In genomic region chr4:931194-931959, GRCh38 we compare ENCODE assay signal across 8 cellular contexts. TPM values are rescaled to one million over a fixed set of nuclear protein-coding genes. Genes with fewer than 3 reads are reported as not detected.
DNase-seq lines count a peak whose midpoint lies in the region; ATAC-seq, FAIRE-seq and TF ChIP-seq lines count a peak whose summit lies in the region.

No MANE protein-coding gene starts in this region.

- H4K91ac ChIP-seq in H1 (replicated peaks; ENCODE audit: insufficient read length, low read length) = no peak overlapping the region

- peaks cover 58% of the 10 kb centered on the region for H3K79me2 ChIP-seq in HCT116 (ENCODE audit: insufficient read depth, low read length)
- peaks cover 17 to 41% of the 10 kb centered on the region in 2 experiments for H3K79me2 ChIP-seq in H1 (ENCODE audit: control insufficient read depth in 1 of 2, insufficient read depth in 2 of 2, low read length in 2 of 2)

- H4K5ac ChIP-seq in H1 (ENCODE audit: insufficient read length, low read depth, low read length) = no peak overlapping the region

- peak overlapping the region; percentile 99 for H3K9ac ChIP-seq in HCT116 (ENCODE audit: low read length)
- peak overlapping the region; percentile 77 to 97 (median 84) for H3K9ac ChIP-seq in H1 (replicated peaks in 1 of 4; ENCODE audit: extremely low read depth in 1 of 4, low read depth in 3 of 4, low read length in 3 of 4)
- peak overlapping the region; percentile 95 to 100 for H3K9ac ChIP-seq in mucosa of rectum (ENCODE audit: low read depth in 1 of 2, low read length in 2 of 2)

- intact Hi-C loops in HCT116 (cut with micrococcal nuclease) = no loop called here

- peaks cover 14% of the 10 kb centered on the region; the same call in 1 of the 2 replicates for H3K23me2 ChIP-seq in H1 (ENCODE audit: low read depth, low read length)

- H2BK15ac ChIP-seq in H1 (ENCODE audit: low read length) = no peak overlapping the region

- H3K4me2 ChIP-seq in HCT116 (ENCODE audit: low read length) (peak overlapping the region; percentile 100), H1 (ENCODE audit: insufficient read depth in 1 of 2, low read depth in 2 of 2, low read length in 2 of 2) (peak overlapping the region; percentile 61 to 95)

- RAD21 ChIA-PET in HCT116 (lab: Charles Lee; ENCODE audit: low non-redundant PET in 1 of 2, low total read pairs in 2 of 2, uncharacterized antibody in 2 of 2, unreplicated experiment in 2 of 2) = no interaction called here

- TF ChIP-seq CTCF in HCT116 (IDR thresholded peaks at IDR 0.05 in 2 of 3, conservative IDR thresholded peaks at IDR 0.05 in 1 of 3; ENCODE audit: borderline replicate concordance in 1 of 3, insufficient read depth in 1 of 3, low read depth in 2 of 3, low read length in 2 of 3) (no peak), H1 (IDR thresholded peaks at IDR 0.05; ENCODE audit: control extremely low read depth in 1 of 3, insufficient read depth in 1 of 3, low read depth in 1 of 3, low read length in 3 of 3) (no peak)

- TF ChIP-seq RAD21 in HCT116 (IDR thresholded peaks at IDR 0.05; ENCODE audit: low read depth) (no peak), H1 (IDR thresholded peaks at IDR 0.05 in 1 of 2, conservative IDR thresholded peaks at IDR 0.05 in 1 of 2; ENCODE audit: low read depth in 2 of 2, low read length in 2 of 2) (no peak)

- peak overlapping the region; percentile 95 for H4K8ac ChIP-seq in H1 (ENCODE audit: extremely low read depth, insufficient read depth, low read length)

- no peaks in the 10 kb centered on the region for H3K9me2 ChIP-seq in HCT116 (ENCODE audit: insufficient read depth)

- peak overlapping the region; percentile 39; the same call in 1 of the 2 replicates for H2BK12ac ChIP-seq in H1 (ENCODE audit: low read depth, low read length)

- BruUV-seq in HCT116 (replicated peaks; lab: Mats Ljungman, UMichigan) = no TSS peak

- H3K36me3 ChIP-seq in HCT116 (ENCODE audit: control insufficient read depth in 1 of 2, insufficient read depth in 2 of 2, low read length in 2 of 2) = no peaks in the 10 kb centered on the region
- peaks cover 8% of the 10 kb centered on the region; the same call in 1 of the 2 replicates for H3K36me3 ChIP-seq in SJSA1
- no peaks in the 10 kb centered on the region for H3K36me3 ChIP-seq in H1 (ENCODE audit: control insufficient read depth in 2 of 4, insufficient read depth in 4 of 4, low read length in 3 of 4)
- H3K36me3 ChIP-seq in mucosa of rectum (ENCODE audit: control insufficient read depth in 2 of 2, insufficient read depth in 2 of 2, low read length in 2 of 2) = peaks cover 0 to 2% of the 10 kb centered on the region in 2 donors

- H3K4ac ChIP-seq in H1 (replicated peaks; ENCODE audit: insufficient read length, low read depth, low read length) = peak overlapping the region; percentile 91

- H3K9me3 ChIP-seq in HCT116 (ENCODE audit: control insufficient read depth in 1 of 2, insufficient read depth in 1 of 2, low read depth in 1 of 2, low read length in 2 of 2) = no peaks in the 10 kb centered on the region
- no peaks in the 10 kb centered on the region for H3K9me3 ChIP-seq in SJSA1 (replicated peaks)
- no peaks in the 10 kb centered on the region for H3K9me3 ChIP-seq in H1 (ENCODE audit: insufficient read depth in 2 of 2, low read depth in 1 of 2, low read length in 1 of 2)
- H3K9me3 ChIP-seq in mucosa of rectum (ENCODE audit: control insufficient read depth in 2 of 2, low read length in 2 of 2) = no peaks in the 10 kb centered on the region

- 25% methylated on average over 23 of the region's 31 CpGs; no CpG with 5 or more reads in 1 of the 2 experiments for WGBS in H1 (ENCODE audit: extremely low coverage in 1 of 2, insufficient coverage in 1 of 2, insufficient read length in 1 of 2, insufficient replicate concordance in 2 of 2, low coverage in 1 of 2, low lambda C conversion rate in 2 of 2, missing lambda C conversion rate in 1 of 2), 2 experiments

- H3K27ac ChIP-seq in HCT116 (ENCODE audit: low read depth, low read length) (peak overlapping the region; percentile 84), SJSA1 (peak overlapping the region; percentile 60), H1 (ENCODE audit: low read depth, low read length) (peak overlapping the region; percentile 75), mucosa of rectum (ENCODE audit: low read depth in 2 of 2, low read length in 2 of 2) (peak overlapping the region; percentile 97 to 98)

- no peak overlapping the region for H3K23ac ChIP-seq in H1 (ENCODE audit: insufficient read length)

- CTCF ChIA-PET in HCT116 (lab: Charles Lee) = interaction anchor here (1.0 to 1.2 kb wide), 2 partner anchors 56 to 189 kb away, joined by 3 to 7 read pairs; partner anchors contain the start of gene IDUA
- CTCF ChIA-PET in H1 (lab: Charles Lee; ENCODE audit: partially characterized antibody) = interaction anchor here (0.6 to 1.0 kb wide), 2 partner anchors 32 to 478 kb away, joined by 3 read pairs; no protein-coding TSS in a partner anchor

- no peak overlapping the region for H3K14ac ChIP-seq in H1 (ENCODE audit: insufficient read length)

- no peak overlapping the region for H2BK20ac ChIP-seq in H1 (ENCODE audit: low read length)

- peak overlapping the region; percentile 92 for H2BK5ac ChIP-seq in H1 (ENCODE audit: low read depth, low read length)

- H3K79me1 ChIP-seq in H1 (ENCODE audit: low read depth, low read length) = peaks cover 13% of the 10 kb centered on the region

- TF ChIP-seq POLR2A in HCT116 (IDR thresholded peaks at IDR 0.05; ENCODE audit: borderline replicate concordance, extremely low read depth, insufficient read depth, insufficient read length) = no peak
- no peak for TF ChIP-seq POLR2A in H1 (IDR thresholded peaks at IDR 0.05; ENCODE audit: control extremely low read depth in 1 of 2, low read depth in 2 of 2, low read length in 2 of 2)

- no peak overlapping the region for H2BK120ac ChIP-seq in H1 (replicated peaks; ENCODE audit: low read depth, low read length)

- DNase-seq in COLO668 (lab: John Stamatoyannopoulos, UW; ENCODE audit: unreplicated experiment) (peak; percentile 16), HCT116 (ENCODE audit: low read depth, low spot score) (no peak), SJSA1 (ENCODE audit: low read depth in 1 of 2, low spot score in 2 of 2) (peak in 1 of 2 experiments; percentile 2), H1 (ENCODE audit: low read depth in 1 of 2, low spot score in 2 of 2) (no peak), HuH-7.5 (ENCODE audit: low spot score) (no peak), OCI-M2 (lab: John Stamatoyannopoulos, UW; ENCODE audit: unreplicated experiment) (no peak)

- H3K18ac ChIP-seq in H1 (ENCODE audit: extremely low read depth, low read length) = peak overlapping the region; percentile 48; the same call in 1 of the 2 replicates

- TF ChIP-seq EP300 in H1 (IDR thresholded peaks at IDR 0.05; ENCODE audit: borderline replicate concordance in 1 of 2, low read depth in 2 of 2, low read length in 2 of 2) = no peak

- H2AK5ac ChIP-seq in H1 (ENCODE audit: low read depth, low read length) = no peak overlapping the region

- POLR2A ChIA-PET in HCT116 (lab: Charles Lee) = no interaction called here
- POLR2A ChIA-PET in H1 (lab: Charles Lee; ENCODE audit: partially characterized antibody) = interaction anchor here (0.6 to 1.5 kb wide), 6 partner anchors 12 to 125 kb away, joined by 3 to 5 read pairs (median 4); no protein-coding TSS in a partner anchor

- H3K56ac ChIP-seq in H1 (replicated peaks; ENCODE audit: insufficient read length, low read depth, low read length) = peak overlapping the region; percentile 95

- peak overlapping the region; percentile 91 to 98 for H3K4me3 ChIP-seq in HCT116 (replicated peaks in 1 of 2; ENCODE audit: low read depth in 1 of 2, low read length in 2 of 2)
- peak overlapping the region; percentile 82 for H3K4me3 ChIP-seq in SJSA1
- peak overlapping the region; percentile 86 to 96 (median 90) for H3K4me3 ChIP-seq in H1 (ENCODE audit: extremely low read depth in 1 of 4, insufficient read depth in 2 of 4, low read depth in 3 of 4, low read length in 4 of 4)
- peak overlapping the region; percentile 86 to 98 for H3K4me3 ChIP-seq in mucosa of rectum (ENCODE audit: low read length in 2 of 2)

- 0 out of 2 replicates have a peak, but pooled peaks have one; percentile 6 for ATAC-seq in HCT116
- ATAC-seq in HG03469 (IDR thresholded peaks at IDR 0.05; ENCODE audit: unreplicated experiment) = no peak

- FAIRE-seq in H1 (lab: Jason Lieb, UNC) = no peak

- peaks cover 6 to 14% of the 10 kb centered on the region in 2 experiments; a peak in 3 of 4 replicates for H3K4me1 ChIP-seq in HCT116 (ENCODE audit: control insufficient read depth in 1 of 2, insufficient read depth in 2 of 2, low read length in 2 of 2)
- peaks cover 5% of the 10 kb centered on the region; the same call in 1 of the 2 replicates for H3K4me1 ChIP-seq in SJSA1 (replicated peaks)
- H3K4me1 ChIP-seq in H1 (replicated peaks in 1 of 4; ENCODE audit: control insufficient read depth in 3 of 4, insufficient read depth in 4 of 4, low read length in 3 of 4) = peaks cover 0 to 8% (median 4%) of the 10 kb centered on the region in 4 experiments; a peak in 4 of 7 replicates
- peaks cover 27 to 28% of the 10 kb centered on the region in 2 donors for H3K4me1 ChIP-seq in mucosa of rectum (ENCODE audit: control insufficient read depth in 2 of 2, insufficient read depth in 2 of 2, low read length in 2 of 2)

- H2AFZ ChIP-seq in HCT116 (ENCODE audit: low read depth, low read length, poor library complexity, severe bottlenecking) = no peak overlapping the region
- H2AFZ ChIP-seq in H1 (ENCODE audit: low read length) = peak overlapping the region; percentile 37; the same call in 1 of the 2 replicates

- H4K20me1 ChIP-seq in HCT116 (ENCODE audit: insufficient read depth) (no peaks in the 10 kb centered on the region), H1 (replicated peaks in 1 of 2; ENCODE audit: control insufficient read depth in 1 of 2, insufficient read depth in 2 of 2, low read length in 2 of 2) (peaks cover 7 to 9% of the 10 kb centered on the region in 2 experiments)

- H3K27me3 ChIP-seq in HCT116 (ENCODE audit: insufficient read depth, low read length) (no peaks in the 10 kb centered on the region), SJSA1 (replicated peaks) (no peaks in the 10 kb centered on the region), H1 (replicated peaks in 1 of 4; ENCODE audit: control insufficient read depth in 3 of 4, extremely low read depth in 1 of 4, insufficient read depth in 3 of 4, low read length in 3 of 4) (no peaks in the 10 kb centered on the region), mucosa of rectum (ENCODE audit: control insufficient read depth in 2 of 2, insufficient read depth in 2 of 2, low read length in 2 of 2) (no peaks in the 10 kb centered on the region)

RNA-seq across cellular contexts. Expression of gene GAK, which starts 0.7 kb away (rescaled TPM):
- total RNA-seq in HCT116 (2021; ENCODE audit: unreplicated experiment) = 123 TPM
- 69.3 and 74.1 TPM in 2 replicates for polyA plus RNA-seq in HCT116 (2012)
- 36.9 and 44.4 TPM in 2 replicates for total RNA-seq in SJSA1 (2014; rRNA removed; shearing (Covaris generic))
- 70.8 and 76.9 TPM in 2 replicates for total RNA-seq in H1 (2021; fragmentation: NEBNext Ultra II Directional; extraction: Animal tissue kit (Norgen Biotek cat#: 25700))
- 31.5 and 50.3 TPM in 2 replicates for polyA plus RNA-seq in H1 (2011; rRNA removed)
- 29.0 TPM for polyA plus RNA-seq in H1 (2011; cell fraction: cytosol; rRNA removed)
- polyA plus RNA-seq in H1 (2011; cell fraction: nucleus; rRNA removed) = 130 TPM
- 42.1 to 71.0 TPM (median 63.2 TPM) in 4 replicates for polyA plus RNA-seq in H1 (2012, experiment 1 of 2)
- polyA plus RNA-seq in H1 (2012, experiment 2 of 2) = 48.2 TPM
- 54.1 TPM for polyA plus RNA-seq in H1 (2013, experiment 1 of 2)
- polyA plus RNA-seq in H1 (2013, experiment 2 of 2) = 49.8 TPM
- 37.0 and 38.9 TPM in 2 replicates for polyA minus RNA-seq in H1 (2011; rRNA and poly(A)+ RNA removed)
- polyA minus RNA-seq in H1 (2011; cell fraction: cytosol; rRNA and poly(A)+ RNA removed) = 24.0 TPM
- polyA minus RNA-seq in H1 (2011; cell fraction: nucleus; rRNA and poly(A)+ RNA removed) = 61.0 TPM

RNA-seq across cellular contexts. Expression of gene TMEM175, which starts 0.9 kb away (rescaled TPM):
- total RNA-seq in HCT116 (2021; ENCODE audit: unreplicated experiment) = 17.5 TPM
- polyA plus RNA-seq in HCT116 (2012) = 19.1 and 21.9 TPM in 2 replicates
- total RNA-seq in SJSA1 (2014; rRNA removed; shearing (Covaris generic)) = 8.8 and 13.1 TPM in 2 replicates
- 3.0 and 4.9 TPM in 2 replicates for total RNA-seq in H1 (2021; fragmentation: NEBNext Ultra II Directional; extraction: Animal tissue kit (Norgen Biotek cat#: 25700))
- 20.7 and 32.8 TPM in 2 replicates for polyA plus RNA-seq in H1 (2011; rRNA removed)
- 11.2 TPM for polyA plus RNA-seq in H1 (2011; cell fraction: cytosol; rRNA removed)
- 61.6 TPM for polyA plus RNA-seq in H1 (2011; cell fraction: nucleus; rRNA removed)
- 8.2 to 12.3 TPM (median 8.4 TPM) in 4 replicates for polyA plus RNA-seq in H1 (2012, experiment 1 of 2)
- 7.1 TPM for polyA plus RNA-seq in H1 (2012, experiment 2 of 2)
- 9.2 TPM for polyA plus RNA-seq in H1 (2013, experiment 1 of 2)
- polyA plus RNA-seq in H1 (2013, experiment 2 of 2) = 5.8 TPM
- polyA minus RNA-seq in H1 (2011; rRNA and poly(A)+ RNA removed) = 6.3 and 7.5 TPM in 2 replicates
- 2.9 TPM for polyA minus RNA-seq in H1 (2011; cell fraction: cytosol; rRNA and poly(A)+ RNA removed)
- 7.2 TPM for polyA minus RNA-seq in H1 (2011; cell fraction: nucleus; rRNA and poly(A)+ RNA removed)

RNA-seq across cellular contexts. Expression of gene DGKQ, which starts 42.0 kb away (rescaled TPM):
- total RNA-seq in HCT116 (2021; ENCODE audit: unreplicated experiment) = 22.0 TPM
- polyA plus RNA-seq in HCT116 (2012) = 17.8 and 20.2 TPM in 2 replicates
- 2.4 and 4.2 TPM in 2 replicates for total RNA-seq in SJSA1 (2014; rRNA removed; shearing (Covaris generic))
- total RNA-seq in H1 (2021; fragmentation: NEBNext Ultra II Directional; extraction: Animal tissue kit (Norgen Biotek cat#: 25700)) = 9.3 and 9.7 TPM in 2 replicates
- polyA plus RNA-seq in H1 (2011; rRNA removed) = 7.3 and 14.5 TPM in 2 replicates
- polyA plus RNA-seq in H1 (2011; cell fraction: cytosol; rRNA removed) = 11.1 TPM
- polyA plus RNA-seq in H1 (2011; cell fraction: nucleus; rRNA removed) = 97.1 TPM
- polyA plus RNA-seq in H1 (2012, experiment 1 of 2) = 6.3 to 10.5 TPM (median 9.8 TPM) in 4 replicates
- polyA plus RNA-seq in H1 (2012, experiment 2 of 2) = 5.8 TPM
- polyA plus RNA-seq in H1 (2013, experiment 1 of 2) = 5.9 TPM
- 5.2 TPM for polyA plus RNA-seq in H1 (2013, experiment 2 of 2)
- polyA minus RNA-seq in H1 (2011; rRNA and poly(A)+ RNA removed) = 3.4 and 6.0 TPM in 2 replicates
- 10.1 TPM for polyA minus RNA-seq in H1 (2011; cell fraction: cytosol; rRNA and poly(A)+ RNA removed)
- polyA minus RNA-seq in H1 (2011; cell fraction: nucleus; rRNA and poly(A)+ RNA removed) = 13.6 TPM

RNA-seq across cellular contexts. Expression of gene IDUA, which starts 55.5 kb away (rescaled TPM):
- total RNA-seq in HCT116 (2021; ENCODE audit: unreplicated experiment) = 28.2 TPM
- polyA plus RNA-seq in HCT116 (2012) = 22.3 and 26.0 TPM in 2 replicates
- 1.4 and 2.4 TPM in 2 replicates for total RNA-seq in SJSA1 (2014; rRNA removed; shearing (Covaris generic))
- 4.8 and 6.5 TPM in 2 replicates for total RNA-seq in H1 (2021; fragmentation: NEBNext Ultra II Directional; extraction: Animal tissue kit (Norgen Biotek cat#: 25700))
- 2.8 and 5.8 TPM in 2 replicates for polyA plus RNA-seq in H1 (2011; rRNA removed)
- polyA plus RNA-seq in H1 (2011; cell fraction: cytosol; rRNA removed) = 3.5 TPM
- polyA plus RNA-seq in H1 (2011; cell fraction: nucleus; rRNA removed) = 30.1 TPM
- polyA plus RNA-seq in H1 (2012, experiment 1 of 2) = 1.3 to 4.4 TPM (median 2.7 TPM) in 4 replicates
- polyA plus RNA-seq in H1 (2012, experiment 2 of 2) = 1.2 TPM
- polyA plus RNA-seq in H1 (2013, experiment 1 of 2) = 2.0 TPM
- 2.1 TPM for polyA plus RNA-seq in H1 (2013, experiment 2 of 2)
- 0.93 and 1.1 TPM in 2 replicates for polyA minus RNA-seq in H1 (2011; rRNA and poly(A)+ RNA removed)
- 2.7 TPM for polyA minus RNA-seq in H1 (2011; cell fraction: cytosol; rRNA and poly(A)+ RNA removed)
- 8.1 TPM for polyA minus RNA-seq in H1 (2011; cell fraction: nucleus; rRNA and poly(A)+ RNA removed)
